In genomic region chr9:37337301-37337905, GRCh38 we compare ENCODE assay signal across 2 cellular contexts.
TF ChIP-seq lines count a peak whose summit lies in the region.

No MANE protein-coding gene starts in this region.

TF ChIP-seq in SK-N-SH, 30 proteins besides CTCF, POLR2A, EP300 and RAD21 (continued from another document):
- TF ChIP-seq IRF3 (IDR thresholded peaks at IDR 0.05; ENCODE audit: low read depth, low read length) (no peak), USF1 (IDR thresholded peaks at IDR 0.05; ENCODE audit: borderline replicate concordance, low read depth) (no peak), RCOR1 (IDR thresholded peaks at IDR 0.05; ENCODE audit: low read length) (no peak), TCF12 (IDR thresholded peaks at IDR 0.05) (no peak), ELF1 (IDR thresholded peaks at IDR 0.05) (no peak), REST (IDR thresholded peaks at IDR 0.05; ENCODE audit: low read depth, low read length) (no peak), RXRA (IDR thresholded peaks at IDR 0.05; ENCODE audit: borderline replicate concordance, low read depth) (no peak), GABPA (IDR thresholded peaks at IDR 0.05; ENCODE audit: low read depth) (no peak), MXI1 (IDR thresholded peaks at IDR 0.05; ENCODE audit: low read depth, low read length) (no peak), YY1 (IDR thresholded peaks at IDR 0.05; ENCODE audit: low read depth) (no peak)
- TF ChIP-seq, protein P1, sequence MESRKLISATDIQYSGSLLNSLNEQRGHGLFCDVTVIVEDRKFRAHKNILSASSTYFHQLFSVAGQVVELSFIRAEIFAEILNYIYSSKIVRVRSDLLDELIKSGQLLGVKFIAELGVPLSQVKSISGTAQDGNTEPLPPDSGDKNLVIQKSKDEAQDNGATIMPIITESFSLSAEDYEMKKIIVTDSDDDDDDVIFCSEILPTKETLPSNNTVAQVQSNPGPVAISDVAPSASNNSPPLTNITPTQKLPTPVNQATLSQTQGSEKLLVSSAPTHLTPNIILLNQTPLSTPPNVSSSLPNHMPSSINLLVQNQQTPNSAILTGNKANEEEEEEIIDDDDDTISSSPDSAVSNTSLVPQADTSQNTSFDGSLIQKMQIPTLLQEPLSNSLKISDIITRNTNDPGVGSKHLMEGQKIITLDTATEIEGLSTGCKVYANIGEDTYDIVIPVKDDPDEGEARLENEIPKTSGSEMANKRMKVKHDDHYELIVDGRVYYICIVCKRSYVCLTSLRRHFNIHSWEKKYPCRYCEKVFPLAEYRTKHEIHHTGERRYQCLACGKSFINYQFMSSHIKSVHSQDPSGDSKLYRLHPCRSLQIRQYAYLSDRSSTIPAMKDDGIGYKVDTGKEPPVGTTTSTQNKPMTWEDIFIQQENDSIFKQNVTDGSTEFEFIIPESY (IDR thresholded peaks at IDR 0.05; ENCODE audit: borderline replicate concordance, low read depth) = no peak
- TF ChIP-seq, protein P2, sequence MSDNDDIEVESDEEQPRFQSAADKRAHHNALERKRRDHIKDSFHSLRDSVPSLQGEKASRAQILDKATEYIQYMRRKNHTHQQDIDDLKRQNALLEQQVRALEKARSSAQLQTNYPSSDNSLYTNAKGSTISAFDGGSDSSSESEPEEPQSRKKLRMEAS (IDR thresholded peaks at IDR 0.05; ENCODE audit: low read depth) = no peak

TF ChIP-seq in SK-N-SH treated with all-trans-retinoic acid at 6 μM for 48 hours, 23 proteins besides CTCF, POLR2A, EP300 and RAD21 (continued from another document):
- no peak for TF ChIP-seq CREB5 (CRISPR knock-in tag; IDR thresholded peaks at IDR 0.05; ENCODE audit: low read depth)
- TF ChIP-seq GLIS3 (CRISPR knock-in tag; IDR thresholded peaks at IDR 0.05) = no peak
- TF ChIP-seq, protein P3, sequence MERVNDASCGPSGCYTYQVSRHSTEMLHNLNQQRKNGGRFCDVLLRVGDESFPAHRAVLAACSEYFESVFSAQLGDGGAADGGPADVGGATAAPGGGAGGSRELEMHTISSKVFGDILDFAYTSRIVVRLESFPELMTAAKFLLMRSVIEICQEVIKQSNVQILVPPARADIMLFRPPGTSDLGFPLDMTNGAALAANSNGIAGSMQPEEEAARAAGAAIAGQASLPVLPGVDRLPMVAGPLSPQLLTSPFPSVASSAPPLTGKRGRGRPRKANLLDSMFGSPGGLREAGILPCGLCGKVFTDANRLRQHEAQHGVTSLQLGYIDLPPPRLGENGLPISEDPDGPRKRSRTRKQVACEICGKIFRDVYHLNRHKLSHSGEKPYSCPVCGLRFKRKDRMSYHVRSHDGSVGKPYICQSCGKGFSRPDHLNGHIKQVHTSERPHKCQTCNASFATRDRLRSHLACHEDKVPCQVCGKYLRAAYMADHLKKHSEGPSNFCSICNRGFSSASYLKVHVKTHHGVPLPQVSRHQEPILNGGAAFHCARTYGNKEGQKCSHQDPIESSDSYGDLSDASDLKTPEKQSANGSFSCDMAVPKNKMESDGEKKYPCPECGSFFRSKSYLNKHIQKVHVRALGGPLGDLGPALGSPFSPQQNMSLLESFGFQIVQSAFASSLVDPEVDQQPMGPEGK (CRISPR knock-in tag; IDR thresholded peaks at IDR 0.05; ENCODE audit: borderline replicate concordance) = no peak
- TF ChIP-seq ZFP30 (CRISPR knock-in tag; IDR thresholded peaks at IDR 0.05) = no peak
- no peak for TF ChIP-seq CSRNP3 (CRISPR knock-in tag; IDR thresholded peaks at IDR 0.05)
- TF ChIP-seq SNAI2 (CRISPR knock-in tag; IDR thresholded peaks at IDR 0.05) = no peak
- TF ChIP-seq ZC3H10 (CRISPR knock-in tag; IDR thresholded peaks at IDR 0.05) = no peak
- no peak for TF ChIP-seq ISL1 (CRISPR knock-in tag; IDR thresholded peaks at IDR 0.05)
- TF ChIP-seq BACH2 (CRISPR knock-in tag; IDR thresholded peaks at IDR 0.05; ENCODE audit: borderline replicate concordance) = no peak
- TF ChIP-seq TOX (CRISPR knock-in tag; IDR thresholded peaks at IDR 0.05; ENCODE audit: borderline replicate concordance) = no peak
- TF ChIP-seq CSDC2 (CRISPR knock-in tag; IDR thresholded peaks at IDR 0.05) = no peak
- no peak for TF ChIP-seq ESRRG (CRISPR knock-in tag; IDR thresholded peaks at IDR 0.05)
- TF ChIP-seq, protein P4, sequence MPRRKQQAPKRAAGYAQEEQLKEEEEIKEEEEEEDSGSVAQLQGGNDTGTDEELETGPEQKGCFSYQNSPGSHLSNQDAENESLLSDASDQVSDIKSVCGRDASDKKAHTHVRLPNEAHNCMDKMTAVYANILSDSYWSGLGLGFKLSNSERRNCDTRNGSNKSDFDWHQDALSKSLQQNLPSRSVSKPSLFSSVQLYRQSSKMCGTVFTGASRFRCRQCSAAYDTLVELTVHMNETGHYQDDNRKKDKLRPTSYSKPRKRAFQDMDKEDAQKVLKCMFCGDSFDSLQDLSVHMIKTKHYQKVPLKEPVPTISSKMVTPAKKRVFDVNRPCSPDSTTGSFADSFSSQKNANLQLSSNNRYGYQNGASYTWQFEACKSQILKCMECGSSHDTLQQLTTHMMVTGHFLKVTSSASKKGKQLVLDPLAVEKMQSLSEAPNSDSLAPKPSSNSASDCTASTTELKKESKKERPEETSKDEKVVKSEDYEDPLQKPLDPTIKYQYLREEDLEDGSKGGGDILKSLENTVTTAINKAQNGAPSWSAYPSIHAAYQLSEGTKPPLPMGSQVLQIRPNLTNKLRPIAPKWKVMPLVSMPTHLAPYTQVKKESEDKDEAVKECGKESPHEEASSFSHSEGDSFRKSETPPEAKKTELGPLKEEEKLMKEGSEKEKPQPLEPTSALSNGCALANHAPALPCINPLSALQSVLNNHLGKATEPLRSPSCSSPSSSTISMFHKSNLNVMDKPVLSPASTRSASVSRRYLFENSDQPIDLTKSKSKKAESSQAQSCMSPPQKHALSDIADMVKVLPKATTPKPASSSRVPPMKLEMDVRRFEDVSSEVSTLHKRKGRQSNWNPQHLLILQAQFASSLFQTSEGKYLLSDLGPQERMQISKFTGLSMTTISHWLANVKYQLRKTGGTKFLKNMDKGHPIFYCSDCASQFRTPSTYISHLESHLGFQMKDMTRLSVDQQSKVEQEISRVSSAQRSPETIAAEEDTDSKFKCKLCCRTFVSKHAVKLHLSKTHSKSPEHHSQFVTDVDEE (CRISPR knock-in tag; IDR thresholded peaks at IDR 0.05) = no peak
- no peak for TF ChIP-seq ZNF70 (CRISPR knock-in tag; IDR thresholded peaks at IDR 0.05)
